In genomic region chr3:129602730-129603560, GRCh38 we compare ENCODE assay signal across 10 cellular contexts. TPM values are rescaled to one million over a fixed set of nuclear protein-coding genes. Genes with fewer than 3 reads are reported as not detected.
DNase-seq lines count a peak whose midpoint lies in the region; ATAC-seq and TF ChIP-seq lines count a peak whose summit lies in the region.
"Had no signal": no experiment of that assay in that cellular context is flagged by ENCODE, and none has a peak within 500 bp of the region (broad histone marks: within the 10 kb centered on the region; RNA-seq: fewer than 3 reads in every experiment).

No MANE protein-coding gene starts in this region.

- no peak for TF ChIP-seq CTCF in AG04450 (IDR thresholded peaks at IDR 0.05; ENCODE audit: low read depth, low read length)
- TF ChIP-seq CTCF in nephron (IDR thresholded peaks at IDR 0.05; ENCODE audit: unreplicated experiment in 3 of 3): no peak

- POLR2A ChIA-PET in AG04450 (lab: Yijun Ruan, JAX): no interaction called here

- no peaks in the 10 kb centered on the region for H3K9me3 Mint-ChIP-seq in nephron
- H3K9me3 Mint-ChIP-seq in activated T-cell treated with anti-CD3 and anti-CD28 coated beads, Interleukin-2, amount 50 U/mL, for 4 hours: no peaks in the 10 kb centered on the region
- H3K9me3 Mint-ChIP-seq: activated naive CD4-positive, alpha-beta T cell treated with anti-CD3 and anti-CD28 coated beads for 36 hours had no signal

- H3K27me3 ChIP-seq in AG04450 (ENCODE audit: control insufficient read depth, insufficient read depth, low read length): no peaks in the 10 kb centered on the region

- CTCF ChIA-PET in AG04450 (lab: Charles Lee): no interaction called here

- ATAC-seq in esophagus mucosa: peak; percentile 3
- ATAC-seq in activated T-cell treated with anti-CD3 and anti-CD28 coated beads, Interleukin-2, amount 50 U/mL, for 4 hours: no peak

- no peaks in the 10 kb centered on the region; the same call in 1 of the 2 replicates for H3K9me3 ChIP-seq in AG04450 (ENCODE audit: control insufficient read depth, insufficient read depth, low read length)

- H3K4me3 ChIP-seq in AG04450 (ENCODE audit: low read depth, low read length): peak overlapping the region; percentile 23; the same call in 1 of the 2 replicates

- DNase-seq in AG04450 (ENCODE audit: low read depth, low spot score) (peak; percentile 74), NCI-H226 (peak; percentile 78), COLO829 (ENCODE audit: low spot score) (no peak)
- no peak for DNase-seq in activated T-cell treated with anti-CD3 and anti-CD28 coated beads, Interleukin-2, amount 50 U/mL, for 4 hours
- no peak for DNase-seq in activated CD4-positive, alpha-beta T cell treated with anti-CD3 and anti-CD28 coated beads, Interleukin-2, amount 50 U/mL, for 4 hours
- no peak for DNase-seq in activated T-cell treated with anti-CD3 and anti-CD28 coated beads, Interleukin-2, amount 50 U/mL, for 48 hours
- DNase-seq: activated naive CD4-positive, alpha-beta T cell treated with anti-CD3 and anti-CD28 coated beads for 36 hours; GDM1 had no signal

- peak overlapping the region; percentile 85 to 97 (median 87) for H3K4me3 Mint-ChIP-seq in nephron
- no peak overlapping the region for H3K4me3 Mint-ChIP-seq in activated T-cell treated with anti-CD3 and anti-CD28 coated beads, Interleukin-2, amount 50 U/mL, for 4 hours
- H3K4me3 Mint-ChIP-seq: activated naive CD4-positive, alpha-beta T cell treated with anti-CD3 and anti-CD28 coated beads for 36 hours had no signal

- H3K27ac ChIP-seq in AG04450 (ENCODE audit: low read depth, low read length): peak overlapping the region; percentile 68

- no peaks in the 10 kb centered on the region for H3K36me3 Mint-ChIP-seq in nephron (ENCODE audit: low read depth)
- H3K36me3 Mint-ChIP-seq in activated T-cell treated with anti-CD3 and anti-CD28 coated beads, Interleukin-2, amount 50 U/mL, for 4 hours (ENCODE audit: insufficient read depth): no peaks in the 10 kb centered on the region

- H3K27me3 Mint-ChIP-seq in nephron (ENCODE audit: low read depth): peaks cover 19% of the 10 kb centered on the region
- peaks cover 16% of the 10 kb centered on the region for H3K27me3 Mint-ChIP-seq in activated T-cell treated with anti-CD3 and anti-CD28 coated beads, Interleukin-2, amount 50 U/mL, for 4 hours (ENCODE audit: low read depth)

- H3K4me1 Mint-ChIP-seq in nephron: peaks cover 56% of the 10 kb centered on the region
- H3K4me1 Mint-ChIP-seq in activated T-cell treated with anti-CD3 and anti-CD28 coated beads, Interleukin-2, amount 50 U/mL, for 4 hours (ENCODE audit: low read depth): peaks cover 25% of the 10 kb centered on the region

- H3K27ac Mint-ChIP-seq in nephron: peak overlapping the region; percentile 66 to 79 (median 73)
- H3K27ac Mint-ChIP-seq: activated naive CD4-positive, alpha-beta T cell treated with anti-CD3 and anti-CD28 coated beads for 36 hours had no signal

RNA-seq across cellular contexts. Expression of gene PLXND1, which starts 3.5 kb away (rescaled TPM):
- polyA plus RNA-seq in AG04450 (2011; rRNA removed): 37.1 and 47.7 TPM in 2 replicates
- polyA minus RNA-seq in AG04450 (2011; rRNA and poly(A)+ RNA removed): 40.1 and 54.9 TPM in 2 replicates
- total RNA-seq in esophagus mucosa: 15.8 TPM
- 1 to 10 TPM; 4.8 to 6.2 (median 6.1) TPM for total RNA-seq in activated T-cell treated with anti-CD3 and anti-CD28 coated beads, Interleukin-2, amount 50 U/mL, for 4 hours

RNA-seq across cellular contexts. Expression of gene H1-8, which starts 60.0 kb away (rescaled TPM):
- not detected in 2 replicates for polyA plus RNA-seq in AG04450 (2011; rRNA removed)
- not detected in 2 replicates for polyA minus RNA-seq in AG04450 (2011; rRNA and poly(A)+ RNA removed)
- not detected for total RNA-seq in esophagus mucosa
- not detected for total RNA-seq in activated T-cell treated with anti-CD3 and anti-CD28 coated beads, Interleukin-2, amount 50 U/mL, for 4 hours
- total RNA-seq: activated naive CD4-positive, alpha-beta T cell treated with anti-CD3 and anti-CD28 coated beads for 36 hours had no signal

Comparison
In these comparisons a context has a peak if more than half of its experiments do, and no peak if none do; other contexts are left out.
1. DNase-seq: peak in AG04450 (single experiment) and NCI-H226 (single experiment); none in COLO829 (single experiment), activated T-cell treated with anti-CD3 and anti-CD28 coated beads, Interleukin-2, amount 50 U/mL, for 4 hours (single experiment), activated CD4-positive, alpha-beta T cell treated with anti-CD3 and anti-CD28 coated beads, Interleukin-2, amount 50 U/mL, for 4 hours (0 of 2) and activated T-cell treated with anti-CD3 and anti-CD28 coated beads, Interleukin-2, amount 50 U/mL, for 48 hours (0 of 2).